In genomic region chr6:93243379-93243778, GRCh38 we compare ENCODE assay signal across 32 cellular contexts.
"Had no signal": no experiment of that assay in that cellular context is flagged by ENCODE, and none has a peak within 500 bp of the region (broad histone marks: within the 10 kb centered on the region; RNA-seq: fewer than 3 reads in every experiment).

No MANE protein-coding gene starts in this region.

- H3K36me3 ChIP-seq: adrenal gland, gastrocnemius medialis, heart left ventricle, WERI-Rb-1 had no signal

- H3K27me3 ChIP-seq: adrenal gland, body of pancreas, esophagus muscularis mucosa, foreskin keratinocyte, gastrocnemius medialis, heart left ventricle had no signal

- H3K4me3 ChIP-seq: adrenal gland, body of pancreas, esophagus muscularis mucosa, gastrocnemius medialis, heart left ventricle had no signal

- H3K9me3 ChIP-seq: adrenal gland, body of pancreas, esophagus muscularis mucosa, gastrocnemius medialis, heart left ventricle had no signal

- H3K4me1 ChIP-seq: adrenal gland, body of pancreas, foreskin keratinocyte, gastrocnemius medialis, heart left ventricle had no signal

- DNase-seq: activated B cell treated with CpG ODN at 0.5 μM for 24 hours; activated CD4-positive, alpha-beta T cell treated with anti-CD3 and anti-CD28 coated beads for 48 hours; activated CD4-positive, alpha-beta T cell treated with anti-CD3 and anti-CD28 coated beads, Interleukin-2, amount 50 U/mL, for 1 hour; activated CD4-positive, alpha-beta T cell treated with anti-CD3 and anti-CD28 coated beads, Interleukin-2, amount 50 U/mL, for 48 hours; activated CD8-positive, alpha-beta memory T cell treated with anti-CD3 and anti-CD28 coated beads for 24 hours; activated CD8-positive, alpha-beta T cell treated with anti-CD3 and anti-CD28 coated beads for 36 hours; activated effector memory CD4-positive, alpha-beta T cell treated with anti-CD3 and anti-CD28 coated beads, Interleukin-2, amount 50 U/mL, for 16 hours; activated naive CD4-positive, alpha-beta T cell treated with anti-CD3 and anti-CD28 coated beads for 36 hours; activated naive CD8-positive, alpha-beta T cell treated with anti-CD3 and anti-CD28 coated beads for 36 hours; activated naive CD8-positive, alpha-beta T cell treated with anti-CD3 and anti-CD28 coated beads, Interleukin-2, amount 50 U/mL, for 24 hours; activated T-cell treated with anti-CD3 and anti-CD28 coated beads, Interleukin-2, amount 50 U/mL, for 48 hours; adrenal gland; amygdala; aorta; body of pancreas; central memory CD4-positive, alpha-beta T cell; cerebellar nuclear complex; cortex of kidney; dermis blood vessel endothelial cell; effector CD4-positive, alpha-beta T cell; effector memory CD8-positive, alpha-beta T cell; erythroblast; foreskin keratinocyte; gastrocnemius medialis; glutamatergic neuron; heart left ventricle; T-helper 1 cell; T-helper 17 cell; T1000; WERI-Rb-1 had no signal

- ATAC-seq: activated CD4-positive, CD25-positive, alpha-beta regulatory T cell treated with anti-CD3 and anti-CD28 coated beads, Interleukin-2, amount 50 U/mL, for 24 hours; activated CD8-positive, alpha-beta T cell treated with anti-CD3 and anti-CD28 coated beads for 36 hours; activated naive CD8-positive, alpha-beta T cell treated with anti-CD3 and anti-CD28 coated beads, Interleukin-2, amount 50 U/mL, for 24 hours; body of pancreas; effector memory CD8-positive, alpha-beta T cell; foreskin keratinocyte; gastrocnemius medialis; heart left ventricle; T-helper 17 cell had no signal

- H3K27ac ChIP-seq: adrenal gland, body of pancreas, foreskin keratinocyte, gastrocnemius medialis, heart left ventricle, WERI-Rb-1 had no signal
